ENCODE assay signal across 35 cellular contexts in genomic region chr3:179414804-179415203, GRCh38.
"Had no signal": no experiment of that assay in that cellular context is flagged by ENCODE, and none has a peak within 500 bp of the region (broad histone marks: within the 10 kb centered on the region; RNA-seq: fewer than 3 reads in every experiment).

No MANE protein-coding gene starts in this region.

- H3K27ac ChIP-seq: ascending aorta, breast epithelium, VCaP had no signal

- H3K27me3 ChIP-seq: ascending aorta, breast epithelium had no signal

- H3K27me3 Mint-ChIP-seq: activated CD4-positive, alpha-beta T cell treated with anti-CD3 and anti-CD28 coated beads, Interleukin-2, amount 10 ng/mL, durations not matched to agents 7 days and 5 days; activated naive CD4-positive, alpha-beta T cell treated with anti-CD3 and anti-CD28 coated beads, Interleukin-2, amount 10 ng/mL, durations not matched to agents 7 days and 5 days; activated naive CD8-positive, alpha-beta T cell; activated naive CD8-positive, alpha-beta T cell treated with anti-CD3 and anti-CD28 coated beads, Interleukin-2, amount 50 U/mL, for 24 hours; activated T-cell treated with anti-CD3 and anti-CD28 coated beads, Interleukin-2, amount 50 U/mL, for 24 hours; IgD-negative memory B cell had no signal

- H3K4me1 Mint-ChIP-seq: activated CD4-positive, alpha-beta T cell treated with anti-CD3 and anti-CD28 coated beads, Interleukin-2, amount 10 ng/mL, durations not matched to agents 7 days and 5 days; activated naive CD4-positive, alpha-beta T cell treated with anti-CD3 and anti-CD28 coated beads, Interleukin-2, amount 10 ng/mL, durations not matched to agents 7 days and 5 days; activated naive CD8-positive, alpha-beta T cell treated with anti-CD3 and anti-CD28 coated beads, Interleukin-2, amount 50 U/mL, for 24 hours; IgD-negative memory B cell had no signal

- DNase-seq: activated CD4-positive, alpha-beta T cell treated with anti-CD3 and anti-CD28 coated beads, Interleukin-2, amount 10 ng/mL, durations not matched to agents 7 days and 5 days; activated CD4-positive, alpha-beta T cell treated with anti-CD3 and anti-CD28 coated beads, Interleukin-2, amount 50 U/mL, for 48 hours; activated CD8-positive, alpha-beta T cell treated with anti-CD3 and anti-CD28 coated beads, Interleukin-2, amount 10 ng/mL, durations not matched to agents 7 days and 5 days; activated naive CD4-positive, alpha-beta T cell treated with anti-CD3 and anti-CD28 coated beads, Interleukin-2, amount 10 ng/mL, durations not matched to agents 7 days and 5 days; activated naive CD8-positive, alpha-beta T cell treated with anti-CD3 and anti-CD28 coated beads, Interleukin-2, amount 50 U/mL, for 24 hours; activated T-cell treated with anti-CD3 and anti-CD28 coated beads, Interleukin-2, amount 50 U/mL, for 24 hours; amygdala; caudate nucleus; cerebellar nuclear complex; Kasumi-1; KG1; MM.1S; MV-4-11; NCI-H1092; NCI-H146; NCI-H187; NCI-H2029 treated with DMSO at 0.1 percent for 48 hours; NCI-H2107; NCI-H2171; NCI-H510A; NCI-H526; NCI-H774; SIG-M5; SW 1271; T-helper 1 cell; T-helper 2 cell; T-helper 9 cell had no signal

- H3K4me3 Mint-ChIP-seq: activated CD4-positive, alpha-beta T cell treated with anti-CD3 and anti-CD28 coated beads, Interleukin-2, amount 10 ng/mL, durations not matched to agents 7 days and 5 days; activated CD8-positive, alpha-beta T cell treated with anti-CD3 and anti-CD28 coated beads, Interleukin-2, amount 10 ng/mL, durations not matched to agents 7 days and 5 days; activated naive CD4-positive, alpha-beta T cell treated with anti-CD3 and anti-CD28 coated beads, Interleukin-2, amount 10 ng/mL, durations not matched to agents 7 days and 5 days; activated naive CD8-positive, alpha-beta T cell; activated naive CD8-positive, alpha-beta T cell treated with anti-CD3 and anti-CD28 coated beads, Interleukin-2, amount 50 U/mL, for 24 hours; activated T-cell treated with anti-CD3 and anti-CD28 coated beads, Interleukin-2, amount 50 U/mL, for 24 hours; IgD-negative memory B cell had no signal

- H3K9me3 ChIP-seq: ascending aorta, breast epithelium had no signal

- H3K36me3 ChIP-seq: breast epithelium had no signal

- H3K4me3 ChIP-seq: ascending aorta, breast epithelium had no signal

- H3K36me3 Mint-ChIP-seq: activated naive CD4-positive, alpha-beta T cell treated with anti-CD3 and anti-CD28 coated beads, Interleukin-2, amount 10 ng/mL, durations not matched to agents 7 days and 5 days had no signal

- H3K27ac Mint-ChIP-seq: activated CD4-positive, alpha-beta T cell treated with anti-CD3 and anti-CD28 coated beads, Interleukin-2, amount 10 ng/mL, durations not matched to agents 7 days and 5 days; activated CD8-positive, alpha-beta T cell treated with anti-CD3 and anti-CD28 coated beads, Interleukin-2, amount 10 ng/mL, durations not matched to agents 7 days and 5 days; activated naive CD4-positive, alpha-beta T cell treated with anti-CD3 and anti-CD28 coated beads, Interleukin-2, amount 10 ng/mL, durations not matched to agents 7 days and 5 days; activated naive CD8-positive, alpha-beta T cell; activated naive CD8-positive, alpha-beta T cell treated with anti-CD3 and anti-CD28 coated beads, Interleukin-2, amount 50 U/mL, for 24 hours; activated T-cell treated with anti-CD3 and anti-CD28 coated beads, Interleukin-2, amount 50 U/mL, for 24 hours; activated T-helper 2 cell treated with anti-CD3 and anti-CD28 coated beads, Interferon-gamma antibody, Interleukin-2, Interleukin-4, amounts not matched to agents 10 μg/mL and 5 μg/mL and 100 μg/mL, durations not matched to agents 14 hours and 24 hours and 36 hours; IgD-negative memory B cell had no signal

- ATAC-seq: activated CD8-positive, alpha-beta T cell treated with anti-CD3 and anti-CD28 coated beads, Interleukin-2, amount 10 ng/mL, durations not matched to agents 7 days and 5 days; activated naive CD8-positive, alpha-beta T cell treated with anti-CD3 and anti-CD28 coated beads, Interleukin-2, amount 50 U/mL, for 24 hours; Panc1; SK-N-SH treated with all-trans-retinoic acid at 6 μM for 48 hours had no signal

- H3K9me3 Mint-ChIP-seq: activated CD4-positive, alpha-beta T cell treated with anti-CD3 and anti-CD28 coated beads, Interleukin-2, amount 10 ng/mL, durations not matched to agents 7 days and 5 days; activated naive CD4-positive, alpha-beta T cell treated with anti-CD3 and anti-CD28 coated beads, Interleukin-2, amount 10 ng/mL, durations not matched to agents 7 days and 5 days; activated naive CD8-positive, alpha-beta T cell treated with anti-CD3 and anti-CD28 coated beads, Interleukin-2, amount 50 U/mL, for 24 hours; activated T-cell treated with anti-CD3 and anti-CD28 coated beads, Interleukin-2, amount 50 U/mL, for 24 hours; activated T-helper 2 cell treated with anti-CD3 and anti-CD28 coated beads, Interferon-gamma antibody, Interleukin-2, Interleukin-4, amounts not matched to agents 10 μg/mL and 5 μg/mL and 100 μg/mL, durations not matched to agents 14 hours and 24 hours and 36 hours; IgD-negative memory B cell had no signal

- H3K4me1 ChIP-seq: breast epithelium had no signal
